Comparison of ENCODE assay signal across 35 cellular contexts in the genomic region with DNA sequence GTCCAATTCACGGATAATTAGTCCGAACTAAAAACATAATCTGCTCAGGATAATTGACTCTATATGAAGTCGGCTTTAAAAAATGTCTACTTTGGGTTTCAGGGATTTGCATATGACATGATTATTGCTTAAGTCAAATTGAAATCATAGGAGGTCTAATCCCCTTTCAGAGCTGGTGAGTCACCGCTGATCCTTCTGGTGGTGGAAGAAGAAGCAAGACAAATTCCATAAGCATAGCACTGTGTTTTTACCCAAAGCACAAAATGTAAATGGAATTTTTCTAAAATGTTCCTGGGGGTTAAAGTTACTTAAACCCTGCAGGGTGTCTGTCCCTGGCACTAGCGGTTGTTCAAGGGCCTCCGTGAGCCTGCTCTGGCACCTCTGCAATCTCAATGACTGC.
A peak's percentile ranks its signal among the peaks of the same experiment; 100 is the strongest.
DNase-seq lines count a peak whose midpoint lies in the region; ATAC-seq, FAIRE-seq and TF ChIP-seq lines count a peak whose summit lies in the region.
"Had no signal": no experiment of that assay in that cellular context is flagged by ENCODE, and none has a peak within 500 bp of the region (broad histone marks: within the 10 kb centered on the region; RNA-seq: fewer than 3 reads in every experiment).

No MANE protein-coding gene starts in this region.

- H3K4me2 ChIP-seq in astrocyte (ENCODE audit: low read length) (peak overlapping the region; percentile 71), MM.1S (ENCODE audit: low read depth, low read length) (no peak overlapping the region)
- H3K4me2 ChIP-seq: hepatocyte had no signal

- no peaks in the 10 kb centered on the region for H3K79me2 ChIP-seq in astrocyte (ENCODE audit: insufficient read depth, low read length)
- no peaks in the 10 kb centered on the region for H3K79me2 ChIP-seq in MM.1S (ENCODE audit: low read length)
- H3K79me2 ChIP-seq: hepatocyte had no signal

- no peaks in the 10 kb centered on the region for H3K4me1 ChIP-seq in astrocyte (ENCODE audit: insufficient read depth, low read length)
- no peaks in the 10 kb centered on the region for H3K4me1 ChIP-seq in foreskin keratinocyte
- H3K4me1 ChIP-seq in kidney (ENCODE audit: control insufficient read depth in 1 of 2, insufficient read depth in 1 of 2, low read depth in 1 of 2, low read length in 2 of 2): no peaks in the 10 kb centered on the region
- no peaks in the 10 kb centered on the region for H3K4me1 ChIP-seq in MM.1S (ENCODE audit: low read length)
- H3K4me1 ChIP-seq: left ventricle myocardium inferior, Peyer's patch, sigmoid colon, suprapubic skin had no signal

- H3F3A ChIP-seq in MM.1S (ENCODE audit: insufficient read depth, low read length): no peaks in the 10 kb centered on the region

- H3K27ac ChIP-seq in astrocyte (ENCODE audit: low read depth, low read length) (no peak overlapping the region), foreskin keratinocyte (no peak overlapping the region), kidney (ENCODE audit: low read depth in 2 of 2, low read length in 2 of 2) (no peak overlapping the region), MM.1S (ENCODE audit: low read length) (no peak overlapping the region)
- H3K27ac ChIP-seq: cardiac muscle cell, dorsolateral prefrontal cortex, hepatocyte, left ventricle myocardium inferior, Peyer's patch, sigmoid colon, suprapubic skin, VCaP had no signal

- DNase-seq in AG08395 (ENCODE audit: low spot score) (peak; percentile 52), HS-5 (ENCODE audit: low read depth) (peak; percentile 44), astrocyte (ENCODE audit: low read depth) (peak; percentile 68), foreskin keratinocyte (peak; percentile 13 to 61), kidney (no peak), MM.1S (no peak), NCI-H774 (lab: John Stamatoyannopoulos, UW) (no peak)
- DNase-seq: activated CD4-positive, alpha-beta T cell treated with anti-CD3 and anti-CD28 coated beads, Interleukin-2, amount 50 U/mL, for 48 hours; activated CD8-positive, alpha-beta memory T cell treated with anti-CD3 and anti-CD28 coated beads, Interleukin-2, amount 50 U/mL, for 48 hours; activated naive CD8-positive, alpha-beta T cell treated with anti-CD3 and anti-CD28 coated beads, Interleukin-2, amount 10 ng/mL, durations not matched to agents 7 days and 5 days; dorsolateral prefrontal cortex; immature natural killer cell; Karpas-422; left ventricle myocardium inferior; midbrain; NCI-H1105 treated with DMSO at 0.1 percent for 48 hours; NCI-H2081 treated with DMSO at 0.1 percent for 48 hours; NCI-H446 treated with DMSO at 0.1 percent for 48 hours; NK-92 treated with Interleukin-12 subunit alpha and Interleukin-12 subunit beta, amount 100 ng/mL, for 24 hours; Peyer's patch; posterior cingulate gyrus; sigmoid colon; T-helper 17 cell had no signal

- H3K36me3 ChIP-seq in astrocyte (ENCODE audit: insufficient read depth, low read length) (no peaks in the 10 kb centered on the region), kidney (ENCODE audit: control insufficient read depth in 1 of 2, insufficient read depth in 2 of 2, low read length in 2 of 2) (no peaks in the 10 kb centered on the region), MM.1S (replicated peaks; ENCODE audit: insufficient read depth, low read length) (no peaks in the 10 kb centered on the region)
- H3K36me3 ChIP-seq: cardiac muscle cell, left ventricle myocardium inferior, Peyer's patch, sigmoid colon, suprapubic skin had no signal

- H3K27me3 ChIP-seq in astrocyte (ENCODE audit: insufficient read depth, low read length) (no peaks in the 10 kb centered on the region), foreskin keratinocyte (no peaks in the 10 kb centered on the region), MM.1S (replicated peaks; ENCODE audit: insufficient read depth, low read length) (no peaks in the 10 kb centered on the region)
- H3K27me3 ChIP-seq: cardiac muscle cell, dorsolateral prefrontal cortex, hepatocyte, Peyer's patch, sigmoid colon, suprapubic skin had no signal

- no peaks in the 10 kb centered on the region for H3K9me2 ChIP-seq in MM.1S (replicated peaks; ENCODE audit: insufficient read depth, low read length)

- no peak overlapping the region for H3K27ac Mint-ChIP-seq in astrocyte (ENCODE audit: unreplicated experiment)
- H3K27ac Mint-ChIP-seq: activated naive CD8-positive, alpha-beta T cell treated with anti-CD3 and anti-CD28 coated beads, Interleukin-2, amount 10 ng/mL, durations not matched to agents 7 days and 5 days; immature natural killer cell; nephron; T-helper 17 cell had no signal

- peak overlapping the region; percentile 29 for H3K4me3 ChIP-seq in astrocyte (ENCODE audit: insufficient read depth, low read depth, low read length)
- no peak overlapping the region for H3K4me3 ChIP-seq in kidney (ENCODE audit: low read length in 2 of 2)
- H3K4me3 ChIP-seq in MM.1S (ENCODE audit: low read length): no peak overlapping the region
- H3K4me3 ChIP-seq: cardiac muscle cell, dorsolateral prefrontal cortex, hepatocyte, left ventricle myocardium inferior, Peyer's patch, sigmoid colon, suprapubic skin had no signal

- peaks cover 19% of the 10 kb centered on the region for H3K4me1 Mint-ChIP-seq in astrocyte (ENCODE audit: low read depth, unreplicated experiment)
- H3K4me1 Mint-ChIP-seq: T-helper 17 cell had no signal

- no peaks in the 10 kb centered on the region for H3K36me3 Mint-ChIP-seq in astrocyte (ENCODE audit: low read depth, unreplicated experiment)
- H3K36me3 Mint-ChIP-seq: immature natural killer cell had no signal

- H4K20me1 ChIP-seq in astrocyte (ENCODE audit: insufficient read depth, low read length) (no peaks in the 10 kb centered on the region), MM.1S (ENCODE audit: insufficient read depth, low read length) (no peaks in the 10 kb centered on the region)

- ATAC-seq in foreskin keratinocyte (peak; percentile 82), GM21723 (IDR thresholded peaks at IDR 0.05; ENCODE audit: unreplicated experiment) (no peak)
- ATAC-seq: HCT116, T-helper 17 cell had no signal

- no peak for TF ChIP-seq CTCF in astrocyte (IDR thresholded peaks at IDR 0.05; ENCODE audit: insufficient read depth, low read depth, low read length)
- no peak for TF ChIP-seq CTCF in foreskin keratinocyte (conservative IDR thresholded peaks at IDR 0.05)
- no peak for TF ChIP-seq CTCF in kidney (IDR thresholded peaks at IDR 0.05; ENCODE audit: borderline replicate concordance, extremely low read depth, insufficient read depth)
- no peak for TF ChIP-seq CTCF in MM.1S (IDR thresholded peaks at IDR 0.05; ENCODE audit: low read length)

- no peaks in the 10 kb centered on the region for H3K27me3 Mint-ChIP-seq in astrocyte (ENCODE audit: low read depth, unreplicated experiment)

- FAIRE-seq in astrocyte (lab: Jason Lieb, UNC) (no peak), kidney (lab: Jason Lieb, UNC) (no peak)
- FAIRE-seq: endothelial cell of umbilical vein, frontal cortex, G401.6, GM18507, HTR-8/SVneo had no signal

- H2AFZ ChIP-seq in astrocyte (ENCODE audit: low read depth, low read length) (peak overlapping the region; percentile 10), MM.1S (ENCODE audit: low read length) (no peak overlapping the region)
- H2AFZ ChIP-seq: hepatocyte had no signal

- no peak overlapping the region for H3K4me3 Mint-ChIP-seq in astrocyte (ENCODE audit: unreplicated experiment)
- H3K4me3 Mint-ChIP-seq: activated naive CD8-positive, alpha-beta T cell treated with anti-CD3 and anti-CD28 coated beads, Interleukin-2, amount 10 ng/mL, durations not matched to agents 7 days and 5 days; immature natural killer cell; nephron; T-helper 17 cell had no signal

- intact Hi-C loops in kidney (cut with DNase I): no loop called here

- peaks cover 1% of the 10 kb centered on the region for H3K9me3 Mint-ChIP-seq in astrocyte (ENCODE audit: unreplicated experiment)
- H3K9me3 Mint-ChIP-seq: nephron had no signal

- H3K9me3 ChIP-seq in astrocyte (ENCODE audit: insufficient read depth, low read depth, low read length) (no peaks in the 10 kb centered on the region), kidney (ENCODE audit: control insufficient read depth in 1 of 2, low read length in 2 of 2) (no peaks in the 10 kb centered on the region), MM.1S (replicated peaks; ENCODE audit: insufficient read depth, low read length) (no peaks in the 10 kb centered on the region)
- H3K9me3 ChIP-seq: left ventricle myocardium inferior, Peyer's patch, sigmoid colon, suprapubic skin had no signal

- H3K9ac ChIP-seq in astrocyte (ENCODE audit: low read length) (no peak overlapping the region), kidney (ENCODE audit: low read length in 2 of 2) (no peak overlapping the region), MM.1S (ENCODE audit: low read length) (no peak overlapping the region)

Comparison
In these comparisons a context has a peak if more than half of its experiments do, and no peak if none do; other contexts are left out.
1. DNase-seq: peak in AG08395 (single experiment), HS-5 (single experiment), astrocyte (single experiment) and foreskin keratinocyte (2 of 2); none in kidney (single experiment), MM.1S (single experiment) and NCI-H774 (single experiment).